ENCODE assay signal across 16 cellular contexts in the genomic region with DNA sequence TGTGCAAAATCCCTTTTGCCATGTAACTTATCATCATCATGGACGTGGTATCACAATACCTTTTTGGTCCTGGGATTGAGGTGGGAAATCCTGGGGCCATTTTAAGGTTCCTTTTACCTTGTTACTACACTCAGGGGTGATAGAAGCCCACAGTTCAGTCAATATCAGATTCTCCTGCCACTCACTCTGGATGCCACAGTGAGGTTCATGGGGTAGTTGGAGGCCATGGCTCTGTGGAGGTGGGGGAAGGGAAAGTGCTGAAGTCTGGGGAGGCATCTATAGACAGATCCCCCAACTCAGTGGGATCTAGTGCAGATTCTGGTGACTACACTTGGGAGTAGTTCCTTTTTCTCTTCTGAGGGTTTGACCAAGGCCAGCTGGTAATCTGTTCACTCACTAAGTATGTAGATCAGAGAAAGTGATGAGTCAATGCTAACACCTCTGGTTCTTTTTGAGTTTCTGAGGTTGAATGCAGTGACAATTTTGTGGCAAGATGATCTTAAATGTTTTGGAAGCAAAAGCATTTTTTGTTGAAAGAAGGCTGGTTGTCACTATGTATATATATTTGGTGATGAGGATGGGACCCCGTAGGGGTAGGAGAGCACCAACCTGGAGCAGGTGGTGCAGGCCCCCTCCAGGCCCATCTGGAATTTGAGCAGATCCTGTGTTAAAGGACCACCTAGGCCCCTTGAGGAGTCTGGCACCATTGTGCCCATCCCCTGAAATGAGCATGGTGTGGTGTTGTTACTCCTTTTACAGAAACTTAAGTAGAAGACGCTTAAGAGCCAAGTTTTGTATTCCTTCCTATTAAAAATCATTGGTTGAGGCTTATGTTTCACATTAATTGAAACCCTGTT. TPM values are rescaled to one million over a fixed set of nuclear protein-coding genes. Genes with fewer than 3 reads are reported as not detected.
DNase-seq lines count a peak whose midpoint lies in the region; ATAC-seq and TF ChIP-seq lines count a peak whose summit lies in the region.
"Had no signal": no experiment of that assay in that cellular context is flagged by ENCODE, and none has a peak within 500 bp of the region (broad histone marks: within the 10 kb centered on the region; RNA-seq: fewer than 3 reads in every experiment).

No MANE protein-coding gene starts in this region.

- POLR2A ChIA-PET in GM10248 (lab: Yijun Ruan, JAX) = no interaction called here

- TF ChIP-seq CTCF in GM10248 (IDR thresholded peaks at IDR 0.05; ENCODE audit: control extremely low read depth, extremely low read depth, low read depth, missing control alignments) (no peak), body of pancreas (IDR thresholded peaks at IDR 0.05) (no peak), chondrocyte (IDR thresholded peaks at IDR 0.05) (no peak)

- no peaks in the 10 kb centered on the region for H3K9me3 Mint-ChIP-seq in activated T-helper 17 cell treated with anti-CD3 and anti-CD28 coated beads, Interleukin-2, amount 50 U/mL, for 72 hours
- H3K9me3 Mint-ChIP-seq in chondrocyte (ENCODE audit: low read depth) = peaks cover 2% of the 10 kb centered on the region

- no peaks in the 10 kb centered on the region for H3K9me3 ChIP-seq in body of pancreas
- H3K9me3 ChIP-seq: breast epithelium, prostate gland, suprapubic skin had no signal

- peak; percentile 65 for DNase-seq in GM10248 (ENCODE audit: extremely low spot score)
- no peak for DNase-seq in NCI-H1436 (lab: John Stamatoyannopoulos, UW)
- no peak for DNase-seq in body of pancreas
- no peak for DNase-seq in chondrocyte (ENCODE audit: low spot score)
- DNase-seq in NAMALWA (ENCODE audit: low spot score) = no peak
- DNase-seq: erythroblast; midbrain; OCI-M1; stimulated activated CD4-positive, alpha-beta T cell treated with anti-CD3 and anti-CD28 coated beads, Interleukin-2, amount 100 ng/mL, for 48 hours had no signal

- H3K27ac ChIP-seq in body of pancreas = no peak overlapping the region
- H3K27ac ChIP-seq: BLaER1, breast epithelium, prostate gland, suprapubic skin had no signal

- ATAC-seq in GM19351 (IDR thresholded peaks at IDR 0.05; ENCODE audit: unreplicated experiment) = peak; percentile 96
- peak; percentile 60 for ATAC-seq in HG03103 (IDR thresholded peaks at IDR 0.05; ENCODE audit: low read depth, unreplicated experiment)
- ATAC-seq in activated T-helper 17 cell treated with anti-CD3 and anti-CD28 coated beads, Interleukin-2, amount 50 U/mL, for 72 hours (replicated peaks) = peak; percentile 85
- ATAC-seq in body of pancreas = no peak

- no peak overlapping the region for H3K27ac Mint-ChIP-seq in activated T-helper 17 cell treated with anti-CD3 and anti-CD28 coated beads, Interleukin-2, amount 50 U/mL, for 72 hours
- no peak overlapping the region for H3K27ac Mint-ChIP-seq in chondrocyte (ENCODE audit: unreplicated experiment)

- H3K4me3 Mint-ChIP-seq in activated T-helper 17 cell treated with anti-CD3 and anti-CD28 coated beads, Interleukin-2, amount 50 U/mL, for 72 hours = no peak overlapping the region
- no peak overlapping the region for H3K4me3 Mint-ChIP-seq in chondrocyte (ENCODE audit: unreplicated experiment)

- peaks cover 43% of the 10 kb centered on the region for H3K27me3 Mint-ChIP-seq in activated T-helper 17 cell treated with anti-CD3 and anti-CD28 coated beads, Interleukin-2, amount 50 U/mL, for 72 hours
- H3K27me3 Mint-ChIP-seq in chondrocyte (ENCODE audit: low read depth) = peaks cover 54% of the 10 kb centered on the region

- intact Hi-C loops in body of pancreas (cut with DNase I) = no loop called here

- CTCF ChIA-PET in GM10248 (lab: Yijun Ruan, JAX) = interaction anchor here (0.7 to 2.0 kb wide), 3 partner anchors 23 to 61 kb away, joined by 3 to 4 read pairs (median 3); no protein-coding TSS in a partner anchor

- no peaks in the 10 kb centered on the region for H3K4me1 ChIP-seq in body of pancreas
- H3K4me1 ChIP-seq: breast epithelium, prostate gland, suprapubic skin had no signal

- no peaks in the 10 kb centered on the region for H3K36me3 Mint-ChIP-seq in activated T-helper 17 cell treated with anti-CD3 and anti-CD28 coated beads, Interleukin-2, amount 50 U/mL, for 72 hours (ENCODE audit: low read depth)
- H3K36me3 Mint-ChIP-seq in chondrocyte (ENCODE audit: low read depth) = peaks cover 4% of the 10 kb centered on the region

- H3K4me1 Mint-ChIP-seq in activated T-helper 17 cell treated with anti-CD3 and anti-CD28 coated beads, Interleukin-2, amount 50 U/mL, for 72 hours = peaks cover 10% of the 10 kb centered on the region
- no peaks in the 10 kb centered on the region for H3K4me1 Mint-ChIP-seq in chondrocyte (ENCODE audit: low read depth)

- H3K36me3 ChIP-seq in body of pancreas (replicated peaks in 1 of 2; ENCODE audit: insufficient read depth in 1 of 2, low read depth in 2 of 2) = no peaks in the 10 kb centered on the region
- H3K36me3 ChIP-seq: BLaER1, breast epithelium, prostate gland, suprapubic skin had no signal

- WGBS in body of pancreas, 2 donors = 68 to 79% methylated on average over 3 of the region's 3 CpGs

- no peak for TF ChIP-seq POLR2A in body of pancreas (IDR thresholded peaks at IDR 0.05)

- H3K4me3 ChIP-seq in body of pancreas = no peak overlapping the region
- H3K4me3 ChIP-seq: BLaER1, breast epithelium, prostate gland, suprapubic skin had no signal

- H3K27me3 ChIP-seq in body of pancreas = no peaks in the 10 kb centered on the region
- H3K27me3 ChIP-seq: BLaER1 had no signal

RNA-seq across cellular contexts. Expression of a gene that starts 18.8 kb away (rescaled TPM):
- 10 to 100 TPM in 1 of 2 donors, 1 to 10 TPM in 1; 6.3 to 12.1 TPM for total RNA-seq in activated T-helper 17 cell treated with anti-CD3 and anti-CD28 coated beads, Interleukin-2, amount 50 U/mL, for 72 hours
- total RNA-seq in body of pancreas (1 to 10 TPM; 6.2 to 8.2 TPM), chondrocyte (not detected in 3 replicates)
